ENCODE assay signal across 24 cellular contexts in genomic region chr1:117622726-117623125, GRCh38. TPM values are rescaled to one million over a fixed set of nuclear protein-coding genes. Genes with fewer than 3 reads are reported as not detected.
DNase-seq lines count a peak whose midpoint lies in the region; ATAC-seq and TF ChIP-seq lines count a peak whose summit lies in the region.
"Had no signal": no experiment of that assay in that cellular context is flagged by ENCODE, and none has a peak within 500 bp of the region (broad histone marks: within the 10 kb centered on the region; RNA-seq: fewer than 3 reads in every experiment).

No MANE protein-coding gene starts in this region.

- H3K4me1 Mint-ChIP-seq in WTC11: peaks cover 9% of the 10 kb centered on the region

- in situ Hi-C loops in astrocyte of the spinal cord (cut with HindIII; ENCODE audit: low sequenced_read_pairs): no loop called here

- H3K4me3 ChIP-seq in AG04449 (ENCODE audit: low read depth, low read length): no peak overlapping the region
- no peak overlapping the region for H3K4me3 ChIP-seq in astrocyte of the spinal cord (ENCODE audit: low read depth, low read length)
- no peak overlapping the region for H3K4me3 ChIP-seq in WERI-Rb-1 (ENCODE audit: low read depth, low read length)
- H3K4me3 ChIP-seq: colonic mucosa, gastroesophageal sphincter, ovary, SJCRH30, skin epidermis, vagina had no signal

- H3K9me3 ChIP-seq in WERI-Rb-1 (ENCODE audit: severe bottlenecking): no peaks in the 10 kb centered on the region
- H3K9me3 ChIP-seq: colonic mucosa, gastroesophageal sphincter, ovary, SJCRH30, vagina had no signal

- TF ChIP-seq CTCF in AG04449 (IDR thresholded peaks at IDR 0.05; ENCODE audit: insufficient read depth, low read length, missing control alignments) (peak; percentile 6), astrocyte of the spinal cord (IDR thresholded peaks at IDR 0.05; ENCODE audit: low read depth, low read length) (peak; percentile 9), WTC11 (IDR thresholded peaks at IDR 0.05) (no peak), WERI-Rb-1 (IDR thresholded peaks at IDR 0.05; ENCODE audit: low read depth, low read length) (no peak)

- POLR2A ChIA-PET in AG04449 (lab: Yijun Ruan, JAX) (no interaction called here), WTC11 (lab: Charles Lee) (no interaction called here)

- H3K27me3 Mint-ChIP-seq in WTC11 (ENCODE audit: low read depth): no peaks in the 10 kb centered on the region; the same call in 1 of the 2 replicates

- no peaks in the 10 kb centered on the region for H3K36me3 ChIP-seq in WERI-Rb-1
- H3K36me3 ChIP-seq: colonic mucosa, ovary, SJCRH30 had no signal

- CTCF ChIA-PET in AG04449 (lab: Yijun Ruan, JAX) (interaction anchor here (0.9 to 1.4 kb wide), 2 partner anchors 132 to 273 kb away, joined by 3 to 6 read pairs; no protein-coding TSS in a partner anchor), WTC11 (lab: Charles Lee) (interaction anchor here (1.0 to 1.1 kb wide), 2 partner anchors 9 to 134 kb away, joined by 3 read pairs; no protein-coding TSS in a partner anchor)

- no peaks in the 10 kb centered on the region for H3K9me3 Mint-ChIP-seq in WTC11

- intact Hi-C loops in left colon (cut with DNase I, micrococcal nuclease): no loop called here

- H3K4me3 Mint-ChIP-seq in WTC11: no peak overlapping the region

- no peaks in the 10 kb centered on the region for H3K27me3 ChIP-seq in WERI-Rb-1 (ENCODE audit: insufficient read depth, low read depth, severe bottlenecking)
- H3K27me3 ChIP-seq: colonic mucosa, gastroesophageal sphincter, ovary, SJCRH30, vagina had no signal

- no peak overlapping the region for H3K27ac ChIP-seq in WERI-Rb-1
- H3K27ac ChIP-seq: colonic mucosa, gastroesophageal sphincter, KMS-11, ovary, SJCRH30, skin epidermis, vagina had no signal

- DNase-seq in AG04449 (ENCODE audit: low read depth, low spot score) (no peak), EH (ENCODE audit: low read depth) (peak; percentile 4), astrocyte of the spinal cord (ENCODE audit: low read depth, low spot score) (no peak), left colon (no peak), activated T-cell treated with anti-CD3 and anti-CD28 coated beads for 4 hours (no peak), WTC11 (ENCODE audit: low spot score) (no peak), WERI-Rb-1 (no peak)
- DNase-seq: activated CD4-positive, CD25-positive, alpha-beta regulatory T cell treated with anti-CD3 and anti-CD28 coated beads, Interleukin-2, amount 50 U/mL, for 72 hours; activated CD8-positive, alpha-beta memory T cell treated with anti-CD3 and anti-CD28 coated beads, Interleukin-2, amount 50 U/mL, for 48 hours; activated naive CD4-positive, alpha-beta T cell treated with Interleukin-2 at 50 U/mL for 16 hours; aorta; colonic mucosa; EL; NCI-H526 treated with DMSO at 0.1 percent for 48 hours; ovary; SJCRH30; stimulated activated CD4-positive, alpha-beta T cell treated with anti-CD3 and anti-CD28 coated beads, Interleukin-2, amount 100 ng/mL, for 48 hours; substantia nigra had no signal

- H3K36me3 Mint-ChIP-seq in WTC11: no peaks in the 10 kb centered on the region

- peak; percentile 17 for ATAC-seq in left colon
- no peak for ATAC-seq in WTC11
- no peak for ATAC-seq in GM19397 (IDR thresholded peaks at IDR 0.05; ENCODE audit: unreplicated experiment)
- ATAC-seq: gastroesophageal sphincter, HCT116 had no signal

- H3K27ac Mint-ChIP-seq in WTC11: no peak overlapping the region

TF ChIP-seq in WTC11, 78 proteins besides CTCF, POLR2A, EP300 and RAD21:
- TF ChIP-seq CREM (CRISPR knock-in tag; IDR thresholded peaks at IDR 0.05): no peak
- TF ChIP-seq ZBTB21 (CRISPR knock-in tag; IDR thresholded peaks at IDR 0.05; ENCODE audit: borderline replicate concordance): no peak
- TF ChIP-seq ZNF512 (CRISPR knock-in tag; IDR thresholded peaks at IDR 0.05; ENCODE audit: borderline replicate concordance): no peak
- TF ChIP-seq RELA (CRISPR knock-in tag; IDR thresholded peaks at IDR 0.05; ENCODE audit: borderline replicate concordance): no peak
- TF ChIP-seq ZNF396 (CRISPR knock-in tag; IDR thresholded peaks at IDR 0.05; ENCODE audit: borderline replicate concordance): no peak
- TF ChIP-seq ZNF138 (CRISPR knock-in tag; conservative IDR thresholded peaks at IDR 0.05): no peak
- no peak for TF ChIP-seq TCF7 (CRISPR knock-in tag; IDR thresholded peaks at IDR 0.05; ENCODE audit: low read depth)
TF ChIP-seq in WTC11: peak in this region for 0.

RNA-seq across cellular contexts. Expression of gene TENT5C, which starts 16.9 kb away (rescaled TPM):
- total RNA-seq in left colon (10 to 100 TPM; 30.7 to 45.6 TPM), WTC11 (2021) (1.1 to 1.4 TPM (median 1.1 TPM) in 3 replicates)

Comparison
In these comparisons a context has a peak if more than half of its experiments do, and no peak if none do; other contexts are left out.
1. CTCF ChIP-seq: peak in AG04449 (single experiment) and astrocyte of the spinal cord (single experiment); none in WTC11 (single experiment) and WERI-Rb-1 (single experiment).
2. RNA of gene TENT5C, which starts 16.9 kb away (total RNA-seq): 30.7 to 45.6 TPM in left colon; 1.1 to 1.4 TPM in WTC11; every median in the first group is over 10 times any median in the second.